Comparison of ENCODE assay signal across 11 cellular contexts in genomic region chr1:21932127-21932526, GRCh38. TPM values are rescaled to one million over a fixed set of nuclear protein-coding genes. Genes with fewer than 3 reads are reported as not detected.
A peak's percentile ranks its signal among the peaks of the same experiment; 100 is the strongest.
DNase-seq lines count a peak whose midpoint lies in the region; ATAC-seq and TF ChIP-seq lines count a peak whose summit lies in the region.
"Had no signal": no experiment of that assay in that cellular context is flagged by ENCODE, and none has a peak within 500 bp of the region (broad histone marks: within the 10 kb centered on the region; RNA-seq: fewer than 3 reads in every experiment).

No MANE protein-coding gene starts in this region.

- peak; percentile 80 for DNase-seq in EH (ENCODE audit: low read depth)
- peak; percentile 80 for DNase-seq in adipocyte (ENCODE audit: low read depth)
- no peak for DNase-seq in heart right ventricle
- DNase-seq in skeletal muscle cell (ENCODE audit: low read depth), result peak; percentile 74
- DNase-seq in activated effector memory CD4-positive, alpha-beta T cell treated with Interleukin-2 at 50 U/mL for 16 hours, result no peak
- DNase-seq in NCI-H524 treated with DMSO at 0.1 percent for 48 hours (lab: John Stamatoyannopoulos, UW), result no peak
- no peak for DNase-seq in DMS53 (lab: John Stamatoyannopoulos, UW)
- DNase-seq: DMS 273 treated with DMSO at 0.1 percent for 48 hours had no signal

- H3K27me3 ChIP-seq in adipocyte (replicated peaks; ENCODE audit: control insufficient read depth, insufficient read depth, low read length), result no peaks in the 10 kb centered on the region
- H3K27me3 ChIP-seq in heart right ventricle, result peaks cover 0 to 9% (median 0%) of the 10 kb centered on the region in 7 donors

- no peak for TF ChIP-seq CTCF in heart right ventricle (IDR thresholded peaks at IDR 0.05)

- H3K36me3 ChIP-seq in adipocyte (ENCODE audit: control insufficient read depth, insufficient read depth, low read length, severe bottlenecking) (peaks cover 18% of the 10 kb centered on the region), heart right ventricle (peaks cover 0 to 34% (median 0%) of the 10 kb centered on the region in 9 donors)

- H3K4me3 ChIP-seq in adipocyte (ENCODE audit: low read length), result peak overlapping the region; percentile 90
- peak overlapping the region in 5 of 10 donors; percentile 76 to 91 (median 83) for H3K4me3 ChIP-seq in heart right ventricle
- H3K4me3 ChIP-seq in skeletal muscle cell (ENCODE audit: low read depth, low read length), result no peak overlapping the region

- H3K27ac ChIP-seq in heart right ventricle, result peak overlapping the region; percentile 89 to 99 (median 94)

- peak overlapping the region; percentile 96 for H3K9ac ChIP-seq in adipocyte (ENCODE audit: low read length)

- ATAC-seq in heart right ventricle (peak in 6 of 8 donors; percentile 2 to 21 (median 18)), HG03521 (IDR thresholded peaks at IDR 0.05; ENCODE audit: unreplicated experiment) (no peak)

- H3K9me3 ChIP-seq in adipocyte (ENCODE audit: control insufficient read depth, low read length) (no peaks in the 10 kb centered on the region), heart right ventricle (no peaks in the 10 kb centered on the region)

- WGBS in heart right ventricle, 2 donors, result 23 to 24% methylated on average over 7 of the region's 7 CpGs

- peaks cover 68% of the 10 kb centered on the region for H3K4me1 ChIP-seq in adipocyte (ENCODE audit: control insufficient read depth, insufficient read depth, low read length)
- peaks cover 43 to 94% (median 82%) of the 10 kb centered on the region in 9 donors for H3K4me1 ChIP-seq in heart right ventricle

- intact Hi-C loops in heart right ventricle (cut with DNase I), result loop anchor here in 1 of 10 donors (2.0 kb wide), 1 partner anchor 17 kb away; no protein-coding TSS in a partner anchor

RNA-seq across cellular contexts. Expression of gene HSPG2, which starts 5.0 kb away (rescaled TPM):
- total RNA-seq in heart right ventricle, result 100 to 1,000 TPM; 249 to 508 (median 320) TPM
- polyA plus RNA-seq in heart right ventricle, result 100 to 1,000 TPM; 221 to 276 TPM

RNA-seq across cellular contexts. Expression of gene CELA3B, which starts 44.7 kb away (rescaled TPM):
- 1 to 10 TPM in 7 of 10 donors, not detected in 3; 1.1 to 2.5 (median 1.3) TPM for total RNA-seq in heart right ventricle
- under 1 TPM in 1 of 2 donors, not detected in 1; 0.13 TPM for polyA plus RNA-seq in heart right ventricle
- total RNA-seq: activated T-helper 1 cell treated with anti-CD3 and anti-CD28 coated beads, Interleukin-12 subunit alpha, Interleukin-12 subunit beta, Interleukin-2, Interleukin-4 antibody, amounts not matched to agents 30 ng/mL and 10 ng/mL and 1 ng/mL, durations not matched to agents 14 hours and 24 hours and 36 hours; subcutaneous adipose tissue had no signal

Comparison
In these comparisons a context has a peak if more than half of its experiments do, and no peak if none do; other contexts are left out.
1. DNase-seq: peak in EH (single experiment), adipocyte (single experiment) and skeletal muscle cell (single experiment); none in heart right ventricle (0 of 2), activated effector memory CD4-positive, alpha-beta T cell treated with Interleukin-2 at 50 U/mL for 16 hours (single experiment), NCI-H524 treated with DMSO at 0.1 percent for 48 hours (single experiment) and DMS53 (single experiment).